Comparison of ENCODE assay signal across 33 cellular contexts in the genomic region with DNA sequence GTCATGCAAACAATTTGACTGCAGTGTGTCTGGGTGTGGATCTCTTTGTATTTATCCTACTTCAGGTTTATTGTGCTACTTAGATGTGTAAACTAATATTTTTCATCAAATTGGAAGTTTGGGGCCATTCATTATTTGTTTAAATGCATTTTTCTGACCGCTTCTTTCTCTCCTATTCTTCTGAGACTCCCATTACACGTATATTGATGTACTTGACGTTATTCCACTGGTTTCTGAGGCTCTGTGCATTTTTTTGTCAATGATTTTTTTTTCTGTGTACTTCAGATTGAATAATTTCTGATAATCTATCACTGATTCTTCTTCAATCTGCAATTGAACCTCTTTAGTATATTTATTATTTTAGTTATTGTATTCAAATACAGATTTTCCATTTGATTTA.
DNase-seq lines count a peak whose midpoint lies in the region; FAIRE-seq and TF ChIP-seq lines count a peak whose summit lies in the region.
"Had no signal": no experiment of that assay in that cellular context is flagged by ENCODE, and none has a peak within 500 bp of the region (broad histone marks: within the 10 kb centered on the region; RNA-seq: fewer than 3 reads in every experiment).

No MANE protein-coding gene starts in this region.

- intact Hi-C loops in spleen (cut with DNase I; ENCODE audit: low total_unique reads) = no loop called here
- intact Hi-C loops in prostate gland (cut with DNase I) = loop anchor here (10.0 kb wide), 1 partner anchor 174 kb away; no protein-coding TSS in a partner anchor

- no peaks in the 10 kb centered on the region for H3K9me2 ChIP-seq in neural cell (ENCODE audit: insufficient read depth, low read length)

- no peak overlapping the region for H3K4me2 ChIP-seq in neural cell (ENCODE audit: low read length)
- H3K4me2 ChIP-seq: A549; BLaER1; BLaER1 treated with 17β-estradiol and CSF1 and Interleukin-3, amounts not matched to agents 10 nM and 100 nM had no signal

- POLR2A ChIA-PET in HEK293 (lab: Yijun Ruan, JAX) = no interaction called here

- FAIRE-seq in TTC549 (lab: Jason Lieb, UNC) = peak; percentile 68
- FAIRE-seq: A204.1, A549, D721Med had no signal

- H3K36me3 ChIP-seq in HEK293 (ENCODE audit: control insufficient read depth in 2 of 2, insufficient read depth in 1 of 2, low read length in 2 of 2) (no peaks in the 10 kb centered on the region), neural cell (ENCODE audit: insufficient read depth, low read length) (no peaks in the 10 kb centered on the region), spleen (no peaks in the 10 kb centered on the region), prostate gland (no peaks in the 10 kb centered on the region)
- H3K36me3 ChIP-seq: BE2C; BLaER1; BLaER1 treated with 17β-estradiol and CSF1 and Interleukin-3, amounts not matched to agents 10 nM and 100 nM had no signal

- H3K27ac ChIP-seq in HEK293 (ENCODE audit: extremely low read depth, low read depth, low read length) (no peak overlapping the region), neural cell (ENCODE audit: low read length) (peak overlapping the region; percentile 28), spleen (no peak overlapping the region), prostate gland (no peak overlapping the region), caudate nucleus (ENCODE audit: low read depth, low read length) (no peak overlapping the region)
- H3K27ac ChIP-seq: 22Rv1; A549; BLaER1; BLaER1 treated with 17β-estradiol and CSF1 and Interleukin-3, amounts not matched to agents 10 nM and 100 nM; C4-2B had no signal

- H3K9me3 ChIP-seq in HEK293 (ENCODE audit: control insufficient read depth, insufficient read depth, low read depth, low read length) (no peaks in the 10 kb centered on the region), neural cell (ENCODE audit: low read length) (no peaks in the 10 kb centered on the region), spleen (peaks cover 0 to 15% (median 2%) of the 10 kb centered on the region in 8 donors), prostate gland (no peaks in the 10 kb centered on the region)
- H3K9me3 ChIP-seq: A549; BE2C; BLaER1; BLaER1 treated with 17β-estradiol and CSF1 and Interleukin-3, amounts not matched to agents 10 nM and 100 nM; Caco-2 had no signal

- H3F3A ChIP-seq in neural cell (ENCODE audit: insufficient read depth, low read length, poor library complexity, severe bottlenecking) = no peaks in the 10 kb centered on the region

- no peak overlapping the region for H3K9ac ChIP-seq in neural cell (ENCODE audit: low read length)
- H3K9ac ChIP-seq: BLaER1; BLaER1 treated with 17β-estradiol and CSF1 and Interleukin-3, amounts not matched to agents 10 nM and 100 nM had no signal

- DNase-seq in spleen = no peak
- no peak for DNase-seq in prostate gland (ENCODE audit: low spot score)
- no peak for DNase-seq in caudate nucleus (lab: John Stamatoyannopoulos, UW)
- DNase-seq: 8988T; ACHN; AML-193; BE2C; C1 segment of cervical spinal cord; Caco-2; Calu3; CD4-positive, alpha-beta memory T cell; CD4-positive, alpha-beta T cell; CD4-positive, CD25-positive, alpha-beta regulatory T cell; CD8-positive, alpha-beta memory T cell; CD8-positive, alpha-beta T cell; COR-L47; DMS 273 treated with DMSO at 0.1 percent for 48 hours; DMS153; DMS53; DMS79; DMS79 treated with DMSO at 0.1 percent for 48 hours; DND-41; EL had no signal

- TF ChIP-seq CTCF in HEK293 (tag by site-specific recombination; IDR thresholded peaks at IDR 0.05) (no peak), neural cell (IDR thresholded peaks at IDR 0.05; ENCODE audit: poor library complexity, severe bottlenecking) (no peak), spleen (IDR thresholded peaks at IDR 0.05 in 8 of 11, conservative IDR thresholded peaks at IDR 0.05 in 3 of 11) (no peak), prostate gland (IDR thresholded peaks at IDR 0.05) (no peak)

- no peak for TF ChIP-seq RAD21 in neural cell (conservative IDR thresholded peaks at IDR 0.05)

- no peak overlapping the region for H2AFZ ChIP-seq in neural cell (ENCODE audit: low read depth, low read length)

- H3K27me3 ChIP-seq in neural cell (ENCODE audit: insufficient read depth, low read depth, low read length) (no peaks in the 10 kb centered on the region), spleen (replicated peaks in 1 of 7) (no peaks in the 10 kb centered on the region), prostate gland (replicated peaks; ENCODE audit: insufficient read depth) (no peaks in the 10 kb centered on the region)
- H3K27me3 ChIP-seq: BE2C; BLaER1; BLaER1 treated with 17β-estradiol and CSF1 and Interleukin-3, amounts not matched to agents 10 nM and 100 nM had no signal

- TF ChIP-seq POLR2A in spleen (IDR thresholded peaks at IDR 0.05) (no peak), prostate gland (IDR thresholded peaks at IDR 0.05) (no peak)

- TF ChIP-seq EP300 in neural cell (conservative IDR thresholded peaks at IDR 0.05; ENCODE audit: poor library complexity, severe bottlenecking) = no peak

- H4K20me1 ChIP-seq in neural cell (ENCODE audit: insufficient read depth) = no peaks in the 10 kb centered on the region
- H4K20me1 ChIP-seq: BLaER1; BLaER1 treated with 17β-estradiol and CSF1 and Interleukin-3, amounts not matched to agents 10 nM and 100 nM had no signal

- H3K4me3 ChIP-seq in HEK293 (ENCODE audit: low read depth, low read length) (no peak overlapping the region), neural cell (ENCODE audit: low read length) (no peak overlapping the region), spleen (no peak overlapping the region), prostate gland (no peak overlapping the region)
- H3K4me3 ChIP-seq: A549; BLaER1; BLaER1 treated with 17β-estradiol and CSF1 and Interleukin-3, amounts not matched to agents 10 nM and 100 nM had no signal

- H3K4me1 ChIP-seq in HEK293 (ENCODE audit: control insufficient read depth, insufficient read depth, low read length) (no peaks in the 10 kb centered on the region), spleen (no peaks in the 10 kb centered on the region), prostate gland (replicated peaks) (no peaks in the 10 kb centered on the region)
- H3K4me1 ChIP-seq: A549; BE2C; BLaER1; BLaER1 treated with 17β-estradiol and CSF1 and Interleukin-3, amounts not matched to agents 10 nM and 100 nM; Caco-2 had no signal

- WGBS in spleen, 5 donors = 64 to 85% (median 72%) methylated on average over 3 of the region's 3 CpGs
- WGBS in prostate gland = 87% methylated on average over 3 of the region's 3 CpGs

- CTCF ChIA-PET in HEK293 (lab: Yijun Ruan, JAX) = interaction anchor here (0.7 kb wide), 2 partner anchors 68 to 559 kb away, joined by 3 to 7 read pairs; no protein-coding TSS in a partner anchor

- H3K79me2 ChIP-seq in neural cell (replicated peaks; ENCODE audit: insufficient read depth, low read length) = no peaks in the 10 kb centered on the region

TF ChIP-seq in HEK293, 187 proteins besides CTCF, POLR2A, EP300 and RAD21 (continues in another document):
- no peak for TF ChIP-seq ZNF501 (tag by site-specific recombination; IDR thresholded peaks at IDR 0.05)
- TF ChIP-seq SALL2 (tag by site-specific recombination; IDR thresholded peaks at IDR 0.05; ENCODE audit: borderline replicate concordance) = no peak
- TF ChIP-seq, protein P1, sequence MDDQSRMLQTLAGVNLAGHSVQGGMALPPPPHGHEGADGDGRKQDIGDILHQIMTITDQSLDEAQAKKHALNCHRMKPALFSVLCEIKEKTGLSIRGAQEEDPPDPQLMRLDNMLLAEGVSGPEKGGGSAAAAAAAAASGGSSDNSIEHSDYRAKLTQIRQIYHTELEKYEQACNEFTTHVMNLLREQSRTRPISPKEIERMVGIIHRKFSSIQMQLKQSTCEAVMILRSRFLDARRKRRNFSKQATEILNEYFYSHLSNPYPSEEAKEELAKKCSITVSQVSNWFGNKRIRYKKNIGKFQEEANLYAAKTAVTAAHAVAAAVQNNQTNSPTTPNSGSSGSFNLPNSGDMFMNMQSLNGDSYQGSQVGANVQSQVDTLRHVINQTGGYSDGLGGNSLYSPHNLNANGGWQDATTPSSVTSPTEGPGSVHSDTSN (CRISPR knock-in tag; IDR thresholded peaks at IDR 0.05) = no peak
- no peak for TF ChIP-seq ZNF302 (tag by site-specific recombination; IDR thresholded peaks at IDR 0.05; ENCODE audit: low read depth)
- peak; percentile 68 for TF ChIP-seq SETDB1 (IDR thresholded peaks at IDR 0.05; ENCODE audit: insufficient read length, low read length)
- TF ChIP-seq ZNF510 (tag by site-specific recombination; IDR thresholded peaks at IDR 0.05; ENCODE audit: insufficient replicate concordance) = no peak
- no peak for TF ChIP-seq ZNF423 (tag by site-specific recombination; IDR thresholded peaks at IDR 0.05)
- TF ChIP-seq ZBTB48 (tag by site-specific recombination; IDR thresholded peaks at IDR 0.05) = no peak
- peak; percentile 80 for TF ChIP-seq TRIM28 (IDR thresholded peaks at IDR 0.05; ENCODE audit: borderline replicate concordance, low read length)

TF ChIP-seq in neural cell, 6 proteins besides CTCF, POLR2A, EP300 and RAD21 (continues in another document):
- TF ChIP-seq EZH2 (IDR thresholded peaks at IDR 0.05; ENCODE audit: borderline replicate concordance, insufficient read depth, low read length, poor library complexity, severe bottlenecking) = no peak
- TF ChIP-seq MXI1 (conservative IDR thresholded peaks at IDR 0.05; ENCODE audit: poor library complexity, severe bottlenecking) = no peak
- no peak for TF ChIP-seq TAF1 (IDR thresholded peaks at IDR 0.05; ENCODE audit: low read depth)
- TF ChIP-seq, protein P2, sequence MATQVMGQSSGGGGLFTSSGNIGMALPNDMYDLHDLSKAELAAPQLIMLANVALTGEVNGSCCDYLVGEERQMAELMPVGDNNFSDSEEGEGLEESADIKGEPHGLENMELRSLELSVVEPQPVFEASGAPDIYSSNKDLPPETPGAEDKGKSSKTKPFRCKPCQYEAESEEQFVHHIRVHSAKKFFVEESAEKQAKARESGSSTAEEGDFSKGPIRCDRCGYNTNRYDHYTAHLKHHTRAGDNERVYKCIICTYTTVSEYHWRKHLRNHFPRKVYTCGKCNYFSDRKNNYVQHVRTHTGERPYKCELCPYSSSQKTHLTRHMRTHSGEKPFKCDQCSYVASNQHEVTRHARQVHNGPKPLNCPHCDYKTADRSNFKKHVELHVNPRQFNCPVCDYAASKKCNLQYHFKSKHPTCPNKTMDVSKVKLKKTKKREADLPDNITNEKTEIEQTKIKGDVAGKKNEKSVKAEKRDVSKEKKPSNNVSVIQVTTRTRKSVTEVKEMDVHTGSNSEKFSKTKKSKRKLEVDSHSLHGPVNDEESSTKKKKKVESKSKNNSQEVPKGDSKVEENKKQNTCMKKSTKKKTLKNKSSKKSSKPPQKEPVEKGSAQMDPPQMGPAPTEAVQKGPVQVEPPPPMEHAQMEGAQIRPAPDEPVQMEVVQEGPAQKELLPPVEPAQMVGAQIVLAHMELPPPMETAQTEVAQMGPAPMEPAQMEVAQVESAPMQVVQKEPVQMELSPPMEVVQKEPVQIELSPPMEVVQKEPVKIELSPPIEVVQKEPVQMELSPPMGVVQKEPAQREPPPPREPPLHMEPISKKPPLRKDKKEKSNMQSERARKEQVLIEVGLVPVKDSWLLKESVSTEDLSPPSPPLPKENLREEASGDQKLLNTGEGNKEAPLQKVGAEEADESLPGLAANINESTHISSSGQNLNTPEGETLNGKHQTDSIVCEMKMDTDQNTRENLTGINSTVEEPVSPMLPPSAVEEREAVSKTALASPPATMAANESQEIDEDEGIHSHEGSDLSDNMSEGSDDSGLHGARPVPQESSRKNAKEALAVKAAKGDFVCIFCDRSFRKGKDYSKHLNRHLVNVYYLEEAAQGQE (IDR thresholded peaks at IDR 0.05; ENCODE audit: borderline replicate concordance) = no peak
